20 cellular contexts compared by ENCODE assay signal in the genomic region with DNA sequence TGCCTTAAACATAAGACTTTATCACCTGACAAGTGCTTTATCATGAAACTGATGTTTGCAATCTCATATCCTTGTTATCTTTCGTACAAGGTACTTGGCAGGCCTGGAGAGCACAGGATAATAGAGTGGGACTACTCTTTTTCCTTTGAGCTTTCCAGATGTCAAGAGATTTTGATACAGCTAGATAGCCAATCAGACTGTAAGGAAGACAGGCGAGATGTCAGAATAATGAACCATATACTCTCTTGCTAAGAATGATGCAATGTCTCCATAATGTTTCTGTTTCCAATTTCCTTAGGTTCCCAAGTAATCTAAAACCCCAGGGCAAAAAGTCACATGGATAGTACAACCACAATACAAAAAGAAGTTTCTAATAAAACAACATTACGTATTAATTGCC.
"Had no signal": no experiment of that assay in that cellular context is flagged by ENCODE, and none has a peak within 500 bp of the region (broad histone marks: within the 10 kb centered on the region; RNA-seq: fewer than 3 reads in every experiment).

No MANE protein-coding gene starts in this region.

- H3K4me3 Mint-ChIP-seq: activated CD4-positive, alpha-beta T cell treated with anti-CD3 and anti-CD28 coated beads for 36 hours; activated naive CD8-positive, alpha-beta T cell treated with anti-CD3 and anti-CD28 coated beads for 36 hours; activated T-cell treated with anti-CD3 and anti-CD28 coated beads, Interleukin-2, amount 50 U/mL, for 24 hours; dendritic cell treated with granulocyte-macrophage colony-stimulating factor and Interleukin-4, amounts not matched to agents 40 ng/mL and 50 ng/mL, for 4 days; stimulated activated naive B cell treated with anti-CD40 and anti-IgM and Interleukin-4, amounts not matched to agents 10 μg/mL and 1 μg/mL and 100 μg/mL, for 72 hours; T-helper 2 cell treated with Interferon-gamma antibody and Interleukin-4, amounts not matched to agents 5 μg/mL and 100 μg/mL, for 36 hours; WTC11 had no signal

- H3K4me3 ChIP-seq: heart left ventricle, mucosa of descending colon, smooth muscle cell, transverse colon had no signal

- H3K9me3 Mint-ChIP-seq: activated naive CD8-positive, alpha-beta T cell treated with anti-CD3 and anti-CD28 coated beads for 36 hours; activated T-cell treated with anti-CD3 and anti-CD28 coated beads, Interleukin-2, amount 50 U/mL, for 24 hours; dendritic cell treated with granulocyte-macrophage colony-stimulating factor and Interleukin-4, amounts not matched to agents 40 ng/mL and 50 ng/mL, for 4 days; stimulated activated naive B cell treated with anti-CD40 and anti-IgM and Interleukin-4, amounts not matched to agents 10 μg/mL and 1 μg/mL and 100 μg/mL, for 72 hours; T-helper 2 cell treated with Interferon-gamma antibody and Interleukin-4, amounts not matched to agents 5 μg/mL and 100 μg/mL, for 36 hours; WTC11 had no signal

- H3K27ac Mint-ChIP-seq: activated CD4-positive, alpha-beta T cell treated with anti-CD3 and anti-CD28 coated beads for 36 hours; activated naive CD8-positive, alpha-beta T cell treated with anti-CD3 and anti-CD28 coated beads for 36 hours; activated T-cell treated with anti-CD3 and anti-CD28 coated beads, Interleukin-2, amount 50 U/mL, for 24 hours; dendritic cell treated with granulocyte-macrophage colony-stimulating factor and Interleukin-4, amounts not matched to agents 40 ng/mL and 50 ng/mL, for 4 days; stimulated activated naive B cell treated with anti-CD40 and anti-IgM and Interleukin-4, amounts not matched to agents 10 μg/mL and 1 μg/mL and 100 μg/mL, for 72 hours; T-helper 2 cell treated with Interferon-gamma antibody and Interleukin-4, amounts not matched to agents 5 μg/mL and 100 μg/mL, for 36 hours; WTC11 had no signal

- H3K36me3 Mint-ChIP-seq: activated naive CD8-positive, alpha-beta T cell treated with anti-CD3 and anti-CD28 coated beads for 36 hours; stimulated activated naive B cell treated with anti-CD40 and anti-IgM and Interleukin-4, amounts not matched to agents 10 μg/mL and 1 μg/mL and 100 μg/mL, for 72 hours; WTC11 had no signal

- H3K36me3 ChIP-seq: heart left ventricle, transverse colon had no signal

- H3K9me3 ChIP-seq: heart left ventricle, mucosa of descending colon, transverse colon had no signal

- H3K27ac ChIP-seq: heart left ventricle, transverse colon had no signal

- H3K27me3 ChIP-seq: heart left ventricle, transverse colon had no signal

- ATAC-seq: activated CD4-positive, alpha-beta T cell treated with anti-CD3 and anti-CD28 coated beads for 36 hours; left cardiac atrium; mucosa of descending colon; stimulated activated naive B cell treated with anti-CD40 and anti-IgM and Interleukin-4, amounts not matched to agents 10 μg/mL and 1 μg/mL and 100 μg/mL, for 72 hours had no signal

- DNase-seq: activated CD4-positive, alpha-beta T cell treated with anti-CD3 and anti-CD28 coated beads, Interleukin-2, amount 50 U/mL, for 4 hours; activated CD8-positive, alpha-beta memory T cell treated with anti-CD3 and anti-CD28 coated beads for 24 hours; activated CD8-positive, alpha-beta memory T cell treated with anti-CD3 and anti-CD28 coated beads, Interleukin-2, amount 50 U/mL, for 4 hours; activated naive CD4-positive, alpha-beta T cell treated with Interleukin-2 at 50 U/mL for 16 hours; activated naive CD8-positive, alpha-beta T cell treated with anti-CD3 and anti-CD28 coated beads for 36 hours; activated T-cell treated with anti-CD3 and anti-CD28 coated beads, Interleukin-2, amount 50 U/mL, for 24 hours; effector CD4-positive, alpha-beta T cell; mucosa of descending colon; stimulated activated CD4-positive, alpha-beta T cell treated with anti-CD3 and anti-CD28 coated beads, Interleukin-15, amount 100 ng/mL, for 24 hours; stimulated activated CD4-positive, alpha-beta T cell treated with anti-CD3 and anti-CD28 coated beads, Interleukin-2, amount 100 ng/mL, for 48 hours; stimulated activated CD8-positive, alpha-beta memory T cell treated with anti-CD3 and anti-CD28 coated beads, Interleukin-4, amount 100 ng/mL, for 48 hours; stimulated activated naive B cell treated with anti-CD40 and anti-IgM and Interleukin-4, amounts not matched to agents 10 μg/mL and 1 μg/mL and 100 μg/mL, for 72 hours had no signal
